1 cellular context compared by ENCODE assay signal in the genomic region with DNA sequence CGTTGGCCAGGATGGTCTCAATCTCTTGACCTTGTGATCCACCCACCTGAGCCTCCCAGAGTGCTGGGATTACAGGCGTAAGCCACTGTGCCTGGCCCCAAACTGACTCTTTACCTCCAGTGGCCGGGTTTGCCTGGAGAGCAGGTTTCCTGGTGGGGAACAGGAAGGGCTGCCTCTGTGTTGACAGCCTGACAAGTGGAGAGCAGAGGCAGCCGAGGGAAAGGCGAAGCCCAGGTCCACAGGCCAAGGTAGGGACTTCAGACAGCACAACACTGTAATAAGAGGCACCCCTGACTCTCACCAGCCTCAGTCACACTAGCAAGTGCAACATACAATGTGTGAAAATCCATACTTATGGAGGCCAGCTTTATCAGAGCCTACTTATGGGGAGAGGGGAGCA.
TF ChIP-seq lines count a peak whose summit lies in the region.

No MANE protein-coding gene starts in this region.

TF ChIP-seq in HepG2, 621 proteins besides CTCF, POLR2A, EP300 and RAD21 (continued from another document):
- TF ChIP-seq ZNF687 (CRISPR knock-in tag; IDR thresholded peaks at IDR 0.05), result peak; percentile 59
- TF ChIP-seq SALL1 (CRISPR knock-in tag; IDR thresholded peaks at IDR 0.05), result peak; percentile 33; the same call in 1 of the 2 replicates
